In the genomic region with DNA sequence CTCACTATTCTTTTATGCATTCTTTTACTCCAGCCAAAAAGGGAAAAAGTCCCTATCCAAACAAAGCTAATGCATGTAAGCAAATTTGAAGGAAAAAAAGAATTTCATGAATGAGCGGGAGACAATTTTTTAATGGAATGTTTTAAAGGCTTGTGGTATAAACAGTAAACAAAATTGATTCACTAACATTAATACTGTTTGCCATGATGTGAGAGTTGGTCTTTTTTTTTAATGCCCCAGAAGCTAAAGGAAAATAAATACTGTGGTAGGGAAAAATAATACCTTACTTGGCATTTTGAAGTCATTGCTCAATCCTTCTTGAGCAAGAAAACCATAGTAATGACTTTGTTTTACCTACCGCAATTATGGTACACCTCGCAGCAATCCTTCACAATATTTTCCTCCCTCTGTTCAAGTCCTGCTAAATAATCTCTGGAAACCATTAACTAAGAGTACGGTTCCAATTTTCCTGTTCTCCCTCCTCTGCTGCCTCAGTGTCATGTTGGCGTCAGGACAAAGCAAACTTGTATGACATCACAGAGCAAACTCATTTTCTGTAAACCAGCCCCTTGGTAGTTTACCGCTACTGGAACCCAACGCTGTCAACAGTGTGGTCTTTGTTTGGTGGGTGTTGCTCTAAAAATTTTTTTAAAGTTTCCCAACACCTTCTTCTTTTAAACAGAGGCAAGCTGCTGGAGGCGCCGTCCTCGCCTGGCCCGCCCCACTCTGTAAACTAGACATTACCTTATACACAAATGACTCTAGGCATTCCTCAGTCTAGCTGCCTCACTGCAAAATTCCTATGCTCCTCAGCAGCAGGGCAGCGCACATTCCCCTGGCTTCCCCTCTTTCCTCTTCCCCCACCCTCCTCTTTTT, we compare ENCODE assay signal across 8 cellular contexts.
DNase-seq lines count a peak whose midpoint lies in the region; ATAC-seq and TF ChIP-seq lines count a peak whose summit lies in the region.

No MANE protein-coding gene starts in this region.

- intact Hi-C loops in activated CD4-positive, alpha-beta T cell treated with anti-CD3 and anti-CD28 coated beads for 36 hours (cut with DNase I, micrococcal nuclease): loop anchor here (1.0 to 2.0 kb wide), 12 partner anchors 15 to 139 kb away; no protein-coding TSS in a partner anchor
- intact Hi-C loops in Right ventricle myocardium inferior (cut with DNase I): loop anchor here (5.0 kb wide), 1 partner anchor 41 kb away; no protein-coding TSS in a partner anchor
- intact Hi-C loops in sigmoid colon (cut with DNase I): loop anchor here (1.0 to 10.0 kb wide), 4 partner anchors 79 to 393 kb away; partner anchors contain the start of genes BACH2 and CASP8AP2

- no peak overlapping the region for H3K4me3 Mint-ChIP-seq in activated CD4-positive, alpha-beta T cell treated with anti-CD3 and anti-CD28 coated beads for 36 hours
- H3K4me3 Mint-ChIP-seq in activated T-cell treated with anti-CD3 and anti-CD28 coated beads, Interleukin-2, amount 50 U/mL, for 72 hours: no peak overlapping the region

- H3K27me3 ChIP-seq in sigmoid colon: no peaks in the 10 kb centered on the region

- ATAC-seq in activated CD4-positive, alpha-beta T cell treated with anti-CD3 and anti-CD28 coated beads for 36 hours: peak; percentile 7
- peak; percentile 32 to 36 for ATAC-seq in activated T-cell treated with anti-CD3 and anti-CD28 coated beads, Interleukin-2, amount 50 U/mL, for 72 hours (replicated peaks in 1 of 2)
- ATAC-seq in Right ventricle myocardium inferior (peak; percentile 65), GM19452 (IDR thresholded peaks at IDR 0.05; ENCODE audit: unreplicated experiment) (no peak), GM19023 (IDR thresholded peaks at IDR 0.05; ENCODE audit: unreplicated experiment) (no peak)

- no peak for TF ChIP-seq EP300 in sigmoid colon (IDR thresholded peaks at IDR 0.05)

- no peaks in the 10 kb centered on the region for H3K36me3 ChIP-seq in sigmoid colon

- no peak overlapping the region for H3K27ac Mint-ChIP-seq in activated CD4-positive, alpha-beta T cell treated with anti-CD3 and anti-CD28 coated beads for 36 hours
- no peak overlapping the region for H3K27ac Mint-ChIP-seq in activated T-cell treated with anti-CD3 and anti-CD28 coated beads, Interleukin-2, amount 50 U/mL, for 72 hours

- peaks cover 0 to 1% (median 0%) of the 10 kb centered on the region in 4 donors for H3K9me3 ChIP-seq in sigmoid colon

- POLR2A ChIA-PET in activated CD4-positive, alpha-beta T cell treated with anti-CD3 and anti-CD28 coated beads for 36 hours (lab: Charles Lee): interaction anchor here (0.6 to 1.9 kb wide), 17 partner anchors 13 to 194 kb away, joined by 3 to 16 read pairs (median 4); no protein-coding TSS in a partner anchor

- no peaks in the 10 kb centered on the region for H3K27me3 Mint-ChIP-seq in activated CD4-positive, alpha-beta T cell treated with anti-CD3 and anti-CD28 coated beads for 36 hours
- H3K27me3 Mint-ChIP-seq in activated T-cell treated with anti-CD3 and anti-CD28 coated beads, Interleukin-2, amount 50 U/mL, for 72 hours (ENCODE audit: low read depth): no peaks in the 10 kb centered on the region

- H3K9me3 Mint-ChIP-seq in activated CD4-positive, alpha-beta T cell treated with anti-CD3 and anti-CD28 coated beads for 36 hours (ENCODE audit: low read depth): peaks cover 7% of the 10 kb centered on the region
- peaks cover 4% of the 10 kb centered on the region in 2 donors for H3K9me3 Mint-ChIP-seq in activated T-cell treated with anti-CD3 and anti-CD28 coated beads, Interleukin-2, amount 50 U/mL, for 72 hours

- peaks cover 25% of the 10 kb centered on the region for H3K4me1 Mint-ChIP-seq in activated CD4-positive, alpha-beta T cell treated with anti-CD3 and anti-CD28 coated beads for 36 hours
- H3K4me1 Mint-ChIP-seq in activated T-cell treated with anti-CD3 and anti-CD28 coated beads, Interleukin-2, amount 50 U/mL, for 72 hours (ENCODE audit: low read depth): peaks cover 15% of the 10 kb centered on the region

- H3K4me1 ChIP-seq in sigmoid colon: peaks cover 0 to 33% (median 21%) of the 10 kb centered on the region in 4 donors

- CTCF ChIA-PET in activated CD4-positive, alpha-beta T cell treated with anti-CD3 and anti-CD28 coated beads for 36 hours (lab: Charles Lee): interaction anchor here (0.7 to 2.7 kb wide), 23 partner anchors 13 to 277 kb away, joined by 3 to 8 read pairs (median 5); no protein-coding TSS in a partner anchor

- peak; percentile 62 for DNase-seq in activated CD4-positive, alpha-beta T cell treated with anti-CD3 and anti-CD28 coated beads for 36 hours
- DNase-seq in activated CD4-positive, alpha-beta T cell treated with anti-CD3 and anti-CD28 coated beads, Interleukin-2, amount 50 U/mL, for 48 hours: no peak
- DNase-seq in activated T-cell treated with anti-CD3 and anti-CD28 coated beads, Interleukin-2, amount 50 U/mL, for 72 hours: peak in 1 of 2 donors; percentile 46
- DNase-seq in Right ventricle myocardium inferior (ENCODE audit: missing footprints): peak; percentile 74
- no peak for DNase-seq in sigmoid colon
- no peak for DNase-seq in hepatic stellate cell (ENCODE audit: low spot score)

- H3K27ac ChIP-seq in sigmoid colon: peak overlapping the region; percentile 84 to 90 (median 87)

- 14 to 37% methylated on average over 12 of the region's 12 CpGs for WGBS in sigmoid colon, 2 donors

- peaks cover 43% of the 10 kb centered on the region for H3K36me3 Mint-ChIP-seq in activated CD4-positive, alpha-beta T cell treated with anti-CD3 and anti-CD28 coated beads for 36 hours (ENCODE audit: low read depth)
- H3K36me3 Mint-ChIP-seq in activated T-cell treated with anti-CD3 and anti-CD28 coated beads, Interleukin-2, amount 50 U/mL, for 72 hours (ENCODE audit: insufficient read depth in 2 of 2): peaks cover 4 to 20% of the 10 kb centered on the region in 2 donors

- no peak for TF ChIP-seq CTCF in sigmoid colon (IDR thresholded peaks at IDR 0.05)

- no peak for TF ChIP-seq POLR2A in sigmoid colon (IDR thresholded peaks at IDR 0.05)

- peak overlapping the region in 3 of 4 donors; percentile 27 to 43 (median 42) for H3K4me3 ChIP-seq in sigmoid colon

Comparison
In these comparisons a context has a peak if more than half of its experiments do, and no peak if none do; other contexts are left out.
1. DNase-seq: peak in activated CD4-positive, alpha-beta T cell treated with anti-CD3 and anti-CD28 coated beads for 36 hours (single experiment) and Right ventricle myocardium inferior (single experiment); none in activated CD4-positive, alpha-beta T cell treated with anti-CD3 and anti-CD28 coated beads, Interleukin-2, amount 50 U/mL, for 48 hours (0 of 2), sigmoid colon (single experiment) and hepatic stellate cell (single experiment).
2. ATAC-seq: peak in activated CD4-positive, alpha-beta T cell treated with anti-CD3 and anti-CD28 coated beads for 36 hours (single experiment), activated T-cell treated with anti-CD3 and anti-CD28 coated beads, Interleukin-2, amount 50 U/mL, for 72 hours (2 of 2) and Right ventricle myocardium inferior (single experiment); none in GM19452 (single experiment) and GM19023 (single experiment).